Comparison of ENCODE assay signal across 9 cellular contexts in genomic region chr16:70589998-70590471, GRCh38. TPM values are rescaled to one million over a fixed set of nuclear protein-coding genes. Genes with fewer than 3 reads are reported as not detected.
DNase-seq lines count a peak whose midpoint lies in the region; ATAC-seq and TF ChIP-seq lines count a peak whose summit lies in the region.
"Had no signal": no experiment of that assay in that cellular context is flagged by ENCODE, and none has a peak within 500 bp of the region (broad histone marks: within the 10 kb centered on the region; RNA-seq: fewer than 3 reads in every experiment).

No MANE protein-coding gene starts in this region.

- H3K9me3 Mint-ChIP-seq in WTC11: no peaks in the 10 kb centered on the region
- H3K9me3 Mint-ChIP-seq: naive B cell had no signal

- H3K27ac Mint-ChIP-seq in WTC11: no peak overlapping the region
- H3K27ac Mint-ChIP-seq: naive B cell had no signal

- CTCF ChIA-PET in WTC11 (lab: Charles Lee): interaction anchor here (1.0 to 1.4 kb wide), 6 partner anchors 10 to 889 kb away, joined by 3 to 6 read pairs (median 3); no protein-coding TSS in a partner anchor

- ATAC-seq in WTC11 (peak; percentile 75), omental fat pad (ENCODE audit: low FRiP score) (peak; percentile 84)
- no peak for ATAC-seq in stimulated activated naive CD8-positive, alpha-beta T cell treated with anti-CD3 and anti-CD28 coated beads, Interleukin-15, Interleukin-2, amounts not matched to agents 100 U/mL and 50 U/mL, for 24 hours

- POLR2A ChIA-PET in WTC11 (lab: Charles Lee): interaction anchor here (0.9 kb wide), 1 partner anchor 209 kb away, joined by 3 read pairs; no protein-coding TSS in a partner anchor

- H3K4me1 Mint-ChIP-seq in WTC11: peaks cover 8% of the 10 kb centered on the region
- H3K4me1 Mint-ChIP-seq: naive B cell had no signal

- no peak for DNase-seq in WTC11 (ENCODE audit: low spot score)
- DNase-seq in fibroblast of mammary gland (ENCODE audit: low read depth): peak; percentile 36
- peak; percentile 35 for DNase-seq in omental fat pad (ENCODE audit: low spot score)
- no peak for DNase-seq in stimulated activated naive CD8-positive, alpha-beta T cell treated with anti-CD3 and anti-CD28 coated beads, Interleukin-15, Interleukin-2, amounts not matched to agents 100 U/mL and 50 U/mL, for 24 hours
- DNase-seq in HCEC 1CT: no peak
- DNase-seq in nucleus accumbens (lab: John Stamatoyannopoulos, UW): no peak
- no peak for DNase-seq in DMS53 treated with DMSO at 0.1 percent for 48 hours (lab: John Stamatoyannopoulos, UW; ENCODE audit: unreplicated experiment)
- DNase-seq: activated gamma-delta T cell treated with Interleukin-2 at 50 U/mL for 16 hours, naive B cell had no signal

- no peaks in the 10 kb centered on the region for H3K36me3 Mint-ChIP-seq in WTC11
- H3K36me3 Mint-ChIP-seq: naive B cell had no signal

- no peak for TF ChIP-seq CTCF in WTC11 (IDR thresholded peaks at IDR 0.05)
- TF ChIP-seq CTCF in fibroblast of mammary gland (conservative IDR thresholded peaks at IDR 0.05; ENCODE audit: control insufficient read depth, insufficient read depth, low read depth, low read length): no peak
- no peak for TF ChIP-seq CTCF in omental fat pad (IDR thresholded peaks at IDR 0.05)

- no peak overlapping the region for H3K4me3 Mint-ChIP-seq in WTC11
- H3K4me3 Mint-ChIP-seq: naive B cell had no signal

- H3K4me3 ChIP-seq in fibroblast of mammary gland (ENCODE audit: control insufficient read depth, low read depth, low read length): no peak overlapping the region

- peaks cover 5% of the 10 kb centered on the region for H3K27me3 Mint-ChIP-seq in WTC11 (ENCODE audit: low read depth)

TF ChIP-seq in WTC11, 78 proteins besides CTCF, POLR2A, EP300 and RAD21:
- no peak for TF ChIP-seq GABPB1 (CRISPR knock-in tag; IDR thresholded peaks at IDR 0.05)
- TF ChIP-seq E2F5 (CRISPR knock-in tag; IDR thresholded peaks at IDR 0.05): no peak
- TF ChIP-seq MXD4 (CRISPR knock-in tag; IDR thresholded peaks at IDR 0.05; ENCODE audit: borderline replicate concordance): no peak
- no peak for TF ChIP-seq STAT6 (CRISPR knock-in tag; conservative IDR thresholded peaks at IDR 0.05; ENCODE audit: low read depth)
- TF ChIP-seq JAZF1 (CRISPR knock-in tag; IDR thresholded peaks at IDR 0.05): no peak
- TF ChIP-seq CBFB (CRISPR knock-in tag; IDR thresholded peaks at IDR 0.05; ENCODE audit: low read depth): no peak
- no peak for TF ChIP-seq ZNF423 (CRISPR knock-in tag; IDR thresholded peaks at IDR 0.05)

RNA-seq across cellular contexts. Expression of gene IL34, which starts 56.3 kb away (rescaled TPM):
- total RNA-seq in WTC11 (2021) (6.0 to 8.8 TPM (median 7.5 TPM) in 3 replicates), omental fat pad (1 to 10 TPM in 3 of 4 donors, under 1 TPM in 1; 0.38 to 1.3 (median 1.2) TPM)

Comparison
In these comparisons a context has a peak if more than half of its experiments do, and no peak if none do; other contexts are left out.
1. DNase-seq: peak in fibroblast of mammary gland (single experiment) and omental fat pad (single experiment); none in WTC11 (single experiment), stimulated activated naive CD8-positive, alpha-beta T cell treated with anti-CD3 and anti-CD28 coated beads, Interleukin-15, Interleukin-2, amounts not matched to agents 100 U/mL and 50 U/mL, for 24 hours (single experiment), HCEC 1CT (single experiment), nucleus accumbens (0 of 56) and DMS53 treated with DMSO at 0.1 percent for 48 hours (single experiment).